ENCODE assay signal across 17 cellular contexts in genomic region chr2:101037161-101037755, GRCh38.
"Had no signal": no experiment of that assay in that cellular context is flagged by ENCODE, and none has a peak within 500 bp of the region (broad histone marks: within the 10 kb centered on the region; RNA-seq: fewer than 3 reads in every experiment).

No MANE protein-coding gene starts in this region.

- H3K4me1 ChIP-seq: foreskin keratinocyte, sigmoid colon, upper lobe of right lung had no signal

- H3K27ac ChIP-seq: cardiac muscle cell, foreskin keratinocyte, left ventricle myocardium inferior, sigmoid colon, thoracic aorta, upper lobe of right lung had no signal

- H3K27me3 ChIP-seq: cardiac muscle cell, foreskin keratinocyte, sigmoid colon, upper lobe of right lung had no signal

- H3K27me3 Mint-ChIP-seq: activated naive CD8-positive, alpha-beta T cell treated with anti-CD3 and anti-CD28 coated beads, Interleukin-2, amount 50 U/mL, for 24 hours; stimulated activated naive B cell treated with anti-CD40 and anti-IgM and Interleukin-4, amounts not matched to agents 10 μg/mL and 1 μg/mL and 100 μg/mL, for 72 hours had no signal

- H3K4me1 Mint-ChIP-seq: activated naive CD8-positive, alpha-beta T cell treated with anti-CD3 and anti-CD28 coated beads, Interleukin-2, amount 50 U/mL, for 24 hours; naive thymus-derived CD8-positive, alpha-beta T cell had no signal

- H3K9me3 ChIP-seq: left ventricle myocardium inferior, sigmoid colon, thoracic aorta, upper lobe of right lung had no signal

- H3K4me3 ChIP-seq: cardiac muscle cell, left ventricle myocardium inferior, sigmoid colon, thoracic aorta, upper lobe of right lung had no signal

- H3K9me3 Mint-ChIP-seq: activated naive CD8-positive, alpha-beta T cell treated with anti-CD3 and anti-CD28 coated beads, Interleukin-2, amount 50 U/mL, for 24 hours; naive thymus-derived CD8-positive, alpha-beta T cell; stimulated activated naive B cell treated with anti-CD40 and anti-IgM and Interleukin-4, amounts not matched to agents 10 μg/mL and 1 μg/mL and 100 μg/mL, for 72 hours; T-helper 2 cell treated with Interferon-gamma antibody and Interleukin-4, amounts not matched to agents 5 μg/mL and 100 μg/mL, for 36 hours had no signal

- H3K27ac Mint-ChIP-seq: activated naive CD8-positive, alpha-beta T cell treated with anti-CD3 and anti-CD28 coated beads, Interleukin-2, amount 50 U/mL, for 24 hours; naive thymus-derived CD8-positive, alpha-beta T cell; stimulated activated naive B cell treated with anti-CD40 and anti-IgM and Interleukin-4, amounts not matched to agents 10 μg/mL and 1 μg/mL and 100 μg/mL, for 72 hours; T-helper 2 cell treated with Interferon-gamma antibody and Interleukin-4, amounts not matched to agents 5 μg/mL and 100 μg/mL, for 36 hours had no signal

- ATAC-seq: activated naive CD8-positive, alpha-beta T cell treated with anti-CD3 and anti-CD28 coated beads, Interleukin-2, amount 50 U/mL, for 24 hours; naive thymus-derived CD8-positive, alpha-beta T cell; upper lobe of right lung had no signal

- DNase-seq: activated CD4-positive, alpha-beta T cell treated with anti-CD3 and anti-CD28 coated beads for 1 hour; activated gamma-delta T cell; activated naive CD4-positive, alpha-beta T cell treated with anti-CD3 and anti-CD28 coated beads, Interleukin-2, amount 50 U/mL, for 16 hours; activated naive CD8-positive, alpha-beta T cell treated with anti-CD3 and anti-CD28 coated beads, Interleukin-2, amount 50 U/mL, for 24 hours; hippocampal formation; left ventricle myocardium inferior; naive thymus-derived CD8-positive, alpha-beta T cell; sigmoid colon; stimulated activated CD4-positive, alpha-beta T cell treated with anti-CD3 and anti-CD28 coated beads, Interleukin-2, amount 100 ng/mL, for 48 hours; stimulated activated CD8-positive, alpha-beta memory T cell treated with anti-CD3 and anti-CD28 coated beads, Interleukin-4, amount 100 ng/mL, for 48 hours; stimulated activated naive B cell treated with anti-CD40 and anti-IgM and Interleukin-4, amounts not matched to agents 10 μg/mL and 1 μg/mL and 100 μg/mL, for 72 hours; upper lobe of right lung; WERI-Rb-1 had no signal

- H3K4me3 Mint-ChIP-seq: activated naive CD8-positive, alpha-beta T cell treated with anti-CD3 and anti-CD28 coated beads, Interleukin-2, amount 50 U/mL, for 24 hours; naive thymus-derived CD8-positive, alpha-beta T cell; stimulated activated naive B cell treated with anti-CD40 and anti-IgM and Interleukin-4, amounts not matched to agents 10 μg/mL and 1 μg/mL and 100 μg/mL, for 72 hours; T-helper 2 cell treated with Interferon-gamma antibody and Interleukin-4, amounts not matched to agents 5 μg/mL and 100 μg/mL, for 36 hours had no signal

- H3K36me3 Mint-ChIP-seq: naive thymus-derived CD8-positive, alpha-beta T cell had no signal
